ENCODE assay signal across 8 cellular contexts in the genomic region with DNA sequence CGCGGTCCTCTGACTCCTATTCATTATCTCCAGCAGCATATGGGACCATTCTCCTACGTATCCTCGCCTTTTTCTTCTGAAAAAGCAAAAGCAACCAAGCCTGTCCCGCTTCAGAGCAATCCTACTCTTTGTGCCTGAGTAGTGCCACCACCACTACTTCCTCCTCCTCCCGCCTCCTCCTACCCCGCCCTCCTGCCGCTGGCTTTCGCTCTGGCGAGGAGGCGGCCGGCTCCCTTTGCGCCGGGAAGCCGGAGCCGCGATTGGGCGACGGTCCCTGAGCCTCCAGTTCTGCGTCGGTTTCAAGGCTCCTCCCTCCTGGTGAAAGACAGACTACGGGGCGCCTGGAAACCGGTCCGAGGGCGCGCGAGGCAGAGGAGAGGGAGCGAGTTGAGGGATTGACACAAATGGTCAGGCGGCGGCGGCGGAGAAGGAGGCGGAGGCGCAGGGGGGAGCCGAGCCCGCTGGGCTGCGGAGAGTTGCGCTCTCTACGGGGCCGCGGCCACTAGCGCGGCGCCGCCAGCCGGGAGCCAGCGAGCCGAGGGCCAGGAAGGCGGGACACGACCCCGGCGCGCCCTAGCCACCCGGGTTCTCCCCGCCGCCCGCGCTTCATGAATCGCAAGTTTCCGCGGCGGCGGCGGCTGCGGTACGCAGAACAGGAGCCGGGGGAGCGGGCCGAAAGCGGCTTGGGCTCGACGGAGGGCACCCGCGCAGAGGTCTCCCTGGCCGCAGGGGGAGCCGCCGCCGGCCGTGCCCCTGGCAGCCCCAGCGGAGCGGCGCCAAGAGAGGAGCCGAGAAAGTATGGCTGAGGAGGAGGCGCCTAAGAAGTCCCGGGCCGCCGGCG. TPM values are rescaled to one million over a fixed set of nuclear protein-coding genes. Genes with fewer than 3 reads are reported as not detected.
DNase-seq lines count a peak whose midpoint lies in the region; ATAC-seq, FAIRE-seq and TF ChIP-seq lines count a peak whose summit lies in the region.

Gene FZD1, plus strand, starts transcription at position 351 of the 841 bp plus-strand sequence. Its CDS starts 448 bp downstream, at position 799.

- H3K27ac ChIP-seq in kidney (ENCODE audit: low read depth in 2 of 2, low read length in 2 of 2) = peak within 1 kb of the TSS; percentile 88 to 89
- H3K27ac ChIP-seq in spleen = peak within 1 kb of the TSS; percentile 67 to 91 (median 88)

- POLR2A ChIA-PET in AG04449 (lab: Yijun Ruan, JAX) = interaction anchor here (0.6 to 1.2 kb wide), 2 partner anchors 107 to 668 kb away, joined by 3 read pairs; partner anchors contain the start of gene CDK14

- peak; percentile 93 for DNase-seq in AG04449 (ENCODE audit: low read depth, low spot score)
- DNase-seq in NCI-H187 treated with DMSO at 0.1 percent for 48 hours (lab: John Stamatoyannopoulos, UW) = peak; percentile 97
- peak; percentile 86 for DNase-seq in T1000 (lab: John Stamatoyannopoulos, UW)
- DNase-seq in choroid plexus epithelial cell (ENCODE audit: low read depth) = peak; percentile 99
- DNase-seq in kidney = peak; percentile 99
- DNase-seq in spleen = peak; percentile 94

- ATAC-seq in HG03039 (IDR thresholded peaks at IDR 0.05; ENCODE audit: unreplicated experiment) = peak; percentile 94

- TF ChIP-seq CTCF in AG04449 (IDR thresholded peaks at IDR 0.05; ENCODE audit: insufficient read depth, low read length, missing control alignments) = peak; percentile 9
- no peak for TF ChIP-seq CTCF in choroid plexus epithelial cell (conservative IDR thresholded peaks at IDR 0.05; ENCODE audit: low read depth, low read length)
- no peak for TF ChIP-seq CTCF in kidney (IDR thresholded peaks at IDR 0.05; ENCODE audit: borderline replicate concordance, extremely low read depth, insufficient read depth)
- TF ChIP-seq CTCF in spleen (IDR thresholded peaks at IDR 0.05 in 8 of 11, conservative IDR thresholded peaks at IDR 0.05 in 3 of 11) = peak in 1 of 11 experiments; percentile 9

- peak; percentile 35 for TF ChIP-seq POLR2A in GM18526 (IDR thresholded peaks at IDR 0.05; ENCODE audit: extremely low read depth, insufficient read length)
- TF ChIP-seq POLR2A in spleen (IDR thresholded peaks at IDR 0.05) = peak in 1 of 3 donors; percentile 12

- intact Hi-C loops in kidney (cut with DNase I) = no loop called here
- intact Hi-C loops in spleen (cut with DNase I; ENCODE audit: low total_unique reads) = no loop called here

- CTCF ChIA-PET in AG04449 (lab: Yijun Ruan, JAX) = interaction anchor here (0.6 to 3.6 kb wide), 5 partner anchors 13 to 184 kb away, joined by 3 to 15 read pairs (median 3); no protein-coding TSS in a partner anchor

- H3K27me3 ChIP-seq in spleen (replicated peaks in 1 of 7) = peaks cover 0 to 58% (median 14%) of the 10 kb centered on the region in 7 donors

- peak within 1 kb of the TSS; percentile 75 for H3K4me3 ChIP-seq in AG04449 (ENCODE audit: low read depth, low read length)
- H3K4me3 ChIP-seq in choroid plexus epithelial cell (ENCODE audit: low read depth, low read length) = peak within 1 kb of the TSS; percentile 73
- H3K4me3 ChIP-seq in kidney (ENCODE audit: low read length in 2 of 2) = peak within 1 kb of the TSS; percentile 83 to 93
- H3K4me3 ChIP-seq in spleen = peak within 1 kb of the TSS; percentile 60 to 93 (median 80)

- peak within 1 kb of the TSS; percentile 51 to 80 for H3K9ac ChIP-seq in kidney (ENCODE audit: low read length in 2 of 2)

- 0 to 4% (median 0%) methylated on average over 34 to 89 of the region's 89 CpGs for WGBS in spleen, 5 donors

- no peaks in the 10 kb centered on the region for H3K9me3 ChIP-seq in kidney (ENCODE audit: control insufficient read depth in 1 of 2, low read length in 2 of 2)
- no peaks in the 10 kb centered on the region for H3K9me3 ChIP-seq in spleen

- FAIRE-seq in kidney (lab: Jason Lieb, UNC) = peak; percentile 56

- H3K36me3 ChIP-seq in kidney (ENCODE audit: control insufficient read depth in 1 of 2, insufficient read depth in 2 of 2, low read length in 2 of 2) = no peaks in the 10 kb centered on the region
- H3K36me3 ChIP-seq in spleen = no peaks in the 10 kb centered on the region

- H3K4me1 ChIP-seq in kidney (ENCODE audit: control insufficient read depth in 1 of 2, insufficient read depth in 1 of 2, low read depth in 1 of 2, low read length in 2 of 2) (peaks cover 5 to 7% of the 10 kb centered on the region in 2 donors), spleen (peaks cover 10 to 56% (median 30%) of the 10 kb centered on the region in 6 donors)

RNA-seq across cellular contexts. Expression of gene FZD1, which starts in this region (rescaled TPM):
- 34.8 TPM for total RNA-seq in kidney
- polyA plus RNA-seq in kidney (ENCODE audit: insufficient read depth, low read depth, low replicate concordance) = 8.6 TPM
- 1 to 10 TPM; 3.4 to 7.7 (median 4.5) TPM for total RNA-seq in spleen
- polyA plus RNA-seq in spleen = 1 to 10 TPM in 2 of 3 donors, under 1 TPM in 1; 0.61 to 2.0 (median 1.2) TPM

Comparison
In these comparisons a context has a peak if more than half of its experiments do, and no peak if none do; other contexts are left out.
1. Peak in every context shown above with its lines: DNase-seq, ATAC-seq, H3K4me3 ChIP-seq and H3K27ac ChIP-seq.